ENCODE assay signal across 1 cellular context in the genomic region with DNA sequence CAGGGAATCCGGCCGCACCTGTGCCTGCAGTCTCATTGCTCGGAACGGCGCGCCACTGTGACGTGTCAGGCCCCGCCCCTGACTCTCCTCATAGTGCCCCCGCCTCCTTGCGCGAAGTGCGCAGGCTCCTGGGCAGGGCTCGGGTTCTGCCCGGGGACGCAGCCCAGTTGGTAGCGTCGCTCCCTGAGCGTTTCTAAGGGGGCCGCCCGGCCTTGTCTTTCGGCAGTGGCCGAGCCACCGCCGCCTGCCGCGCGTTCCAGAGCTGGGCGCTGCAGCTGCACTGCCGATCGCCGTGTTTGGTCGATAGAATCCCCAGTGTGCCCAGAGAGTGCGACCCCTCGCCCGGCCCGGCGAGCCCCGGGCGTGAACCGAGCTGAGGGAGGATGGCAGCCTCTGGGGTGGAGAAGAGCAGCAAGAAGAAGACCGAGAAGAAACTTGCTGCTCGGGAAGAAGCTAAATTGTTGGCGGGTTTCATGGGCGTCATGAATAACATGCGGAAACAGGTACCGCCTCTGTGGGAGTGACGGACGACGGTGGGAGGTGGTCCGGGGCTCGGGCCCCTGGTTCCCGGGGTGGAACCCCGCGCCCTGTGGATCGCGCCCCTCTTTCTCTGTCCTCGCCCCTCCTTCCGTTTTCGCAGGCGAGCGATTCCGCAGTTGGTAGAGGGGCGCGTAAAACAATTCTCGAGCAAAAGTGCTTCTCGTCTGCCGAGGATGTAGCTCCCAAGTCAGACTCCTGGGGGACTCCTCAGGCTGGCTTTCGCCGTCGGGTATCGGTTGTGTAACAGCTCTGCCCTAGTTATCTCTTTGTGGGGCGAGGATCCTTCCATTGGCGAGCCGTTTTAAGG.
TF ChIP-seq lines count a peak whose summit lies in the region.

A gene with protein sequence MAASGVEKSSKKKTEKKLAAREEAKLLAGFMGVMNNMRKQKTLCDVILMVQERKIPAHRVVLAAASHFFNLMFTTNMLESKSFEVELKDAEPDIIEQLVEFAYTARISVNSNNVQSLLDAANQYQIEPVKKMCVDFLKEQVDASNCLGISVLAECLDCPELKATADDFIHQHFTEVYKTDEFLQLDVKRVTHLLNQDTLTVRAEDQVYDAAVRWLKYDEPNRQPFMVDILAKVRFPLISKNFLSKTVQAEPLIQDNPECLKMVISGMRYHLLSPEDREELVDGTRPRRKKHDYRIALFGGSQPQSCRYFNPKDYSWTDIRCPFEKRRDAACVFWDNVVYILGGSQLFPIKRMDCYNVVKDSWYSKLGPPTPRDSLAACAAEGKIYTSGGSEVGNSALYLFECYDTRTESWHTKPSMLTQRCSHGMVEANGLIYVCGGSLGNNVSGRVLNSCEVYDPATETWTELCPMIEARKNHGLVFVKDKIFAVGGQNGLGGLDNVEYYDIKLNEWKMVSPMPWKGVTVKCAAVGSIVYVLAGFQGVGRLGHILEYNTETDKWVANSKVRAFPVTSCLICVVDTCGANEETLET (plus strand): TSS at position 142 of the 847 bp plus-strand sequence. CDS start 242 bp downstream, at position 384.

TF ChIP-seq in HEK293, 187 proteins besides CTCF, POLR2A, EP300 and RAD21 (continued from another document and continues in another):
- TF ChIP-seq ZNF514 (tag by site-specific recombination; IDR thresholded peaks at IDR 0.05) (no peak), ZNF184 (tag by site-specific recombination; IDR thresholded peaks at IDR 0.05) (no peak), KLF8 (tag by site-specific recombination; IDR thresholded peaks at IDR 0.05) (peak; percentile 76), ZNF561 (tag by site-specific recombination; IDR thresholded peaks at IDR 0.05; ENCODE audit: borderline replicate concordance) (no peak; the same call in 1 of the 2 replicates), ZNF654 (tag by site-specific recombination; IDR thresholded peaks at IDR 0.05; ENCODE audit: low read depth) (no peak), ZNF621 (tag by site-specific recombination; IDR thresholded peaks at IDR 0.05) (no peak), HOXD13 (CRISPR knock-in tag; IDR thresholded peaks at IDR 0.05; ENCODE audit: borderline replicate concordance) (no peak), ZNF146 (tag by site-specific recombination; IDR thresholded peaks at IDR 0.05) (no peak), ZNF473 (tag by site-specific recombination; IDR thresholded peaks at IDR 0.05) (no peak), OSR2 (tag by site-specific recombination; IDR thresholded peaks at IDR 0.05) (peak; percentile 51; the same call in 1 of the 2 replicates), ZNF521 (tag by site-specific recombination; IDR thresholded peaks at IDR 0.05) (no peak), GLIS1 (tag by site-specific recombination; IDR thresholded peaks at IDR 0.05) (peak; percentile 26; the same call in 1 of the 2 replicates), ZNF391 (tag by site-specific recombination; IDR thresholded peaks at IDR 0.05; ENCODE audit: borderline replicate concordance, low read depth) (no peak), ZNF211 (tag by site-specific recombination; IDR thresholded peaks at IDR 0.05; ENCODE audit: low read depth) (no peak), KLF9 (tag by site-specific recombination; IDR thresholded peaks at IDR 0.05; ENCODE audit: low read depth) (no peak; the same call in 1 of the 2 replicates), ZNF48 (tag by site-specific recombination; IDR thresholded peaks at IDR 0.05) (no peak), GFI1B (tag by site-specific recombination; IDR thresholded peaks at IDR 0.05) (no peak), ZNF560 (tag by site-specific recombination; IDR thresholded peaks at IDR 0.05; ENCODE audit: borderline replicate concordance) (no peak), SP2 (tag by site-specific recombination; IDR thresholded peaks at IDR 0.05) (peak; percentile 72), ZNF335 (tag by site-specific recombination; conservative IDR thresholded peaks at IDR 0.05) (peak; percentile 62), ZNF416 (tag by site-specific recombination; IDR thresholded peaks at IDR 0.05) (no peak), ZNF10 (tag by site-specific recombination; IDR thresholded peaks at IDR 0.05) (no peak), ZFP3 (tag by site-specific recombination; IDR thresholded peaks at IDR 0.05; ENCODE audit: low read depth) (no peak), ZNF501 (tag by site-specific recombination; IDR thresholded peaks at IDR 0.05) (peak; percentile 63; the same call in 1 of the 2 replicates), ZNF776 (tag by site-specific recombination; IDR thresholded peaks at IDR 0.05; ENCODE audit: borderline replicate concordance) (no peak), KLF10 (tag by site-specific recombination; IDR thresholded peaks at IDR 0.05) (0 out of 2 replicates have a peak, but pooled peaks have one; percentile 23), ZNF571 (tag by site-specific recombination; IDR thresholded peaks at IDR 0.05) (no peak), ZNF112 (tag by site-specific recombination; IDR thresholded peaks at IDR 0.05) (no peak), ZNF747 (tag by site-specific recombination; IDR thresholded peaks at IDR 0.05) (no peak), KLF16 (tag by site-specific recombination; IDR thresholded peaks at IDR 0.05) (peak; percentile 19; the same call in 1 of the 2 replicates), ZSCAN30 (tag by site-specific recombination; IDR thresholded peaks at IDR 0.05) (peak; percentile 56), ZNF548 (tag by site-specific recombination; IDR thresholded peaks at IDR 0.05) (no peak), ZNF121 (tag by site-specific recombination; IDR thresholded peaks at IDR 0.05) (0 out of 2 replicates have a peak, but pooled peaks have one; percentile 30), ZNF610 (tag by site-specific recombination; IDR thresholded peaks at IDR 0.05; ENCODE audit: borderline replicate concordance) (no peak; the same call in 1 of the 2 replicates), REPIN1 (tag by site-specific recombination; IDR thresholded peaks at IDR 0.05; ENCODE audit: low read depth) (no peak), ZBTB17 (tag by site-specific recombination; IDR thresholded peaks at IDR 0.05) (peak; percentile 96), ZNF777 (tag by site-specific recombination; IDR thresholded peaks at IDR 0.05; ENCODE audit: borderline replicate concordance) (no peak), ZNF114 (tag by site-specific recombination; IDR thresholded peaks at IDR 0.05) (no peak)
- TF ChIP-seq, protein P1, sequence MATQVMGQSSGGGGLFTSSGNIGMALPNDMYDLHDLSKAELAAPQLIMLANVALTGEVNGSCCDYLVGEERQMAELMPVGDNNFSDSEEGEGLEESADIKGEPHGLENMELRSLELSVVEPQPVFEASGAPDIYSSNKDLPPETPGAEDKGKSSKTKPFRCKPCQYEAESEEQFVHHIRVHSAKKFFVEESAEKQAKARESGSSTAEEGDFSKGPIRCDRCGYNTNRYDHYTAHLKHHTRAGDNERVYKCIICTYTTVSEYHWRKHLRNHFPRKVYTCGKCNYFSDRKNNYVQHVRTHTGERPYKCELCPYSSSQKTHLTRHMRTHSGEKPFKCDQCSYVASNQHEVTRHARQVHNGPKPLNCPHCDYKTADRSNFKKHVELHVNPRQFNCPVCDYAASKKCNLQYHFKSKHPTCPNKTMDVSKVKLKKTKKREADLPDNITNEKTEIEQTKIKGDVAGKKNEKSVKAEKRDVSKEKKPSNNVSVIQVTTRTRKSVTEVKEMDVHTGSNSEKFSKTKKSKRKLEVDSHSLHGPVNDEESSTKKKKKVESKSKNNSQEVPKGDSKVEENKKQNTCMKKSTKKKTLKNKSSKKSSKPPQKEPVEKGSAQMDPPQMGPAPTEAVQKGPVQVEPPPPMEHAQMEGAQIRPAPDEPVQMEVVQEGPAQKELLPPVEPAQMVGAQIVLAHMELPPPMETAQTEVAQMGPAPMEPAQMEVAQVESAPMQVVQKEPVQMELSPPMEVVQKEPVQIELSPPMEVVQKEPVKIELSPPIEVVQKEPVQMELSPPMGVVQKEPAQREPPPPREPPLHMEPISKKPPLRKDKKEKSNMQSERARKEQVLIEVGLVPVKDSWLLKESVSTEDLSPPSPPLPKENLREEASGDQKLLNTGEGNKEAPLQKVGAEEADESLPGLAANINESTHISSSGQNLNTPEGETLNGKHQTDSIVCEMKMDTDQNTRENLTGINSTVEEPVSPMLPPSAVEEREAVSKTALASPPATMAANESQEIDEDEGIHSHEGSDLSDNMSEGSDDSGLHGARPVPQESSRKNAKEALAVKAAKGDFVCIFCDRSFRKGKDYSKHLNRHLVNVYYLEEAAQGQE (tag by site-specific recombination; IDR thresholded peaks at IDR 0.05) = peak; percentile 90; the same call in 1 of the 2 replicates
- TF ChIP-seq, protein P2, sequence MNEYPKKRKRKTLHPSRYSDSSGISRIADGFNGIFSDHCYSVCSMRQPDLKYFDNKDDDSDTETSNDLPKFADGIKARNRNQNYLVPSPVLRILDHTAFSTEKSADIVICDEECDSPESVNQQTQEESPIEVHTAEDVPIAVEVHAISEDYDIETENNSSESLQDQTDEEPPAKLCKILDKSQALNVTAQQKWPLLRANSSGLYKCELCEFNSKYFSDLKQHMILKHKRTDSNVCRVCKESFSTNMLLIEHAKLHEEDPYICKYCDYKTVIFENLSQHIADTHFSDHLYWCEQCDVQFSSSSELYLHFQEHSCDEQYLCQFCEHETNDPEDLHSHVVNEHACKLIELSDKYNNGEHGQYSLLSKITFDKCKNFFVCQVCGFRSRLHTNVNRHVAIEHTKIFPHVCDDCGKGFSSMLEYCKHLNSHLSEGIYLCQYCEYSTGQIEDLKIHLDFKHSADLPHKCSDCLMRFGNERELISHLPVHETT (tag by site-specific recombination; IDR thresholded peaks at IDR 0.05) = no peak
- TF ChIP-seq, protein P3, sequence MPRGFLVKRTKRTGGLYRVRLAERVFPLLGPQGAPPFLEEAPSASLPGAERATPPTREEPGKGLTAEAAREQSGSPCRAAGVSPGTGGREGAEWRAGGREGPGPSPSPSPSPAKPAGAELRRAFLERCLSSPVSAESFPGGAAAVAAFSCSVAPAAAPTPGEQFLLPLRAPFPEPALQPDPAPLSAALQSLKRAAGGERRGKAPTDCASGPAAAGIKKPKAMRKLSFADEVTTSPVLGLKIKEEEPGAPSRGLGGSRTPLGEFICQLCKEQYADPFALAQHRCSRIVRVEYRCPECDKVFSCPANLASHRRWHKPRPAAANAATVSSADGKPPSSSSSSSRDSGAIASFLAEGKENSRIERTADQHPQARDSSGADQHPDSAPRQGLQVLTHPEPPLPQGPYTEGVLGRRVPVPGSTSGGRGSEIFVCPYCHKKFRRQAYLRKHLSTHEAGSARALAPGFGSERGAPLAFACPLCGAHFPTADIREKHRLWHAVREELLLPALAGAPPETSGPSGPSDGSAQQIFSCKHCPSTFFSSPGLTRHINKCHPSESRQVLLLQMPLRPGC (tag by site-specific recombination; IDR thresholded peaks at IDR 0.05) = no peak
- TF ChIP-seq, protein P4, sequence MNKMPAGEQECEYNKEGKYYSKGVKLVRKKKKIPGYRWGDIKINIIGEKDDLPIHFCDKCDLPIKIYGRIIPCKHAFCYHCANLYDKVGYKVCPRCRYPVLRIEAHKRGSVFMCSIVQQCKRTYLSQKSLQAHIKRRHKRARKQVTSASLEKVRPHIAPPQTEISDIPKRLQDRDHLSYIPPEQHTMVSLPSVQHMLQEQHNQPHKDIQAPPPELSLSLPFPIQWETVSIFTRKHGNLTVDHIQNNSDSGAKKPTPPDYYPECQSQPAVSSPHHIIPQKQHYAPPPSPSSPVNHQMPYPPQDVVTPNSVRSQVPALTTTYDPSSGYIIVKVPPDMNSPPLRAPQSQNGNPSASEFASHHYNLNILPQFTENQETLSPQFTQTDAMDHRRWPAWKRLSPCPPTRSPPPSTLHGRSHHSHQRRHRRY (tag by site-specific recombination; IDR thresholded peaks at IDR 0.05) = no peak
- TF ChIP-seq, protein P5, sequence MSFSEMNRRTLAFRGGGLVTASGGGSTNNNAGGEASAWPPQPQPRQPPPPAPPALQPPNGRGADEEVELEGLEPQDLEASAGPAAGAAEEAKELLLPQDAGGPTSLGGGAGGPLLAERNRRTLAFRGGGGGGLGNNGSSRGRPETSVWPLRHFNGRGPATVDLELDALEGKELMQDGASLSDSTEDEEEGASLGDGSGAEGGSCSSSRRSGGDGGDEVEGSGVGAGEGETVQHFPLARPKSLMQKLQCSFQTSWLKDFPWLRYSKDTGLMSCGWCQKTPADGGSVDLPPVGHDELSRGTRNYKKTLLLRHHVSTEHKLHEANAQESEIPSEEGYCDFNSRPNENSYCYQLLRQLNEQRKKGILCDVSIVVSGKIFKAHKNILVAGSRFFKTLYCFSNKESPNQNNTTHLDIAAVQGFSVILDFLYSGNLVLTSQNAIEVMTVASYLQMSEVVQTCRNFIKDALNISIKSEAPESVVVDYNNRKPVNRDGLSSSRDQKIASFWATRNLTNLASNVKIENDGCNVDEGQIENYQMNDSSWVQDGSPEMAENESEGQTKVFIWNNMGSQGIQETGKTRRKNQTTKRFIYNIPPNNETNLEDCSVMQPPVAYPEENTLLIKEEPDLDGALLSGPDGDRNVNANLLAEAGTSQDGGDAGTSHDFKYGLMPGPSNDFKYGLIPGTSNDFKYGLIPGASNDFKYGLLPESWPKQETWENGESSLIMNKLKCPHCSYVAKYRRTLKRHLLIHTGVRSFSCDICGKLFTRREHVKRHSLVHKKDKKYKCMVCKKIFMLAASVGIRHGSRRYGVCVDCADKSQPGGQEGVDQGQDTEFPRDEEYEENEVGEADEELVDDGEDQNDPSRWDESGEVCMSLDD (tag by site-specific recombination; IDR thresholded peaks at IDR 0.05) = no peak
- TF ChIP-seq, protein P6, sequence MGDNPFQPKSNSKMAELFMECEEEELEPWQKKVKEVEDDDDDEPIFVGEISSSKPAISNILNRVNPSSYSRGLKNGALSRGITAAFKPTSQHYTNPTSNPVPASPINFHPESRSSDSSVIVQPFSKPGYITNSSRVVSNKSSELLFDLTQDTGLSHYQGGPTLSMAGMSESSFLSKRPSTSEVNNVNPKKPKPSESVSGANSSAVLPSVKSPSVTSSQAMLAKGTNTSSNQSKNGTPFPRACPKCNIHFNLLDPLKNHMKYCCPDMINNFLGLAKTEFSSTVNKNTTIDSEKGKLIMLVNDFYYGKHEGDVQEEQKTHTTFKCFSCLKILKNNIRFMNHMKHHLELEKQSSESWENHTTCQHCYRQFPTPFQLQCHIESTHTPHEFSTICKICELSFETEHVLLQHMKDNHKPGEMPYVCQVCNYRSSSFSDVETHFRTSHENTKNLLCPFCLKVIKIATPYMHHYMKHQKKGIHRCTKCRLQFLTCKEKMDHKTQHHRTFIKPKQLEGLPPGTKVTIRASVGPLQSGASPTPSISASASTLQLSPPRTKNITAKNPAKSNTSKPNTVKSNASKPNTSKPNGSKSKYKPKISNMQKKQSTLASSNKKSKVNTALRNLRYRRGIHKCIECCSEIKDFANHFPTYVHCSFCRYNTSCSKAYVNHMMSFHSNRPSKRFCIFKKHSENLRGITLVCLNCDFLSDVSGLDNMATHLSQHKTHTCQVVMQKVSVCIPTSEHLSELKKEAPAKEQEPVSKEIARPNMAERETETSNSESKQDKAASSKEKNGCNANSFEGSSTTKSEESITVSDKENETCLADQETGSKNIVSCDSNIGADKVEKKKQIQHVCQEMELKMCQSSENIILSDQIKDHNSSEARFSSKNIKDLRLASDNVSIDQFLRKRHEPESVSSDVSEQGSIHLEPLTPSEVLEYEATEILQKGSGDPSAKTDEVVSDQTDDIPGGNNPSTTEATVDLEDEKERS (tag by site-specific recombination; IDR thresholded peaks at IDR 0.05) = no peak
